Comparison of ENCODE assay signal across 8 cellular contexts in the genomic region with DNA sequence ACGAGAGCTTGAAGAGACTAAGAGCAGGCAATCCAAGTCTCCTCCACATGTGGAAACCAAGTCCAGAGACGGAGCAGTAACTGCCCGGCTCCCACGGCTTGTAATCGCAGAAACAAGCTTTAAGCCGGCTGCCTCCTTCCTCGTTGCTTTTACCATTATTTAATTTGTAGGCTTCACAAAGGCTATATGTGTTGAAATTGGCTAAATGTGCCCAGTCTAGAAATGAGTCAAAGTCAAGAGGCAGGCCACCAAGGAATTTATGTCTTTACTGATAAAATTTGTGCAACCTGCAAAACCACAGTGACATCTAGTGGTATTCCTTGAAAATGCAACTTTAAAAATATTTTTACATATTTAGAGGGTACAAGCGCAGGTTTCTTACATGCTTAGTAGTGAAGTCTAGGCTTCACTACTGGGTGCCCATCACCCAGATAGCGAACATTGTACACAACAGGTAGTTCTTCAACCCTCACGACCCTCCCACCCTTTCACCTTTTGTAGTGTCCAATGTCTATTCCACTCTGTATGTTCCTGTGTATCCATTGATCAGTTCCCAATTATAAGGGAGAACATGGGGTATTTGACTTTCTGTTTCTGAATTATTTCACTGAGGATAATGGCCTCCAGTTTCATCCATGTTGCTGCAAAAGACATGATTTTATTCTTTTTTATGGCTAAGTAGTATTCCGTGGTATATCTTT. TPM values are rescaled to one million over a fixed set of nuclear protein-coding genes. Genes with fewer than 3 reads are reported as not detected.
DNase-seq lines count a peak whose midpoint lies in the region; ATAC-seq and TF ChIP-seq lines count a peak whose summit lies in the region.

No MANE protein-coding gene starts in this region.

- no peaks in the 10 kb centered on the region for H3K9me3 Mint-ChIP-seq in chondrocyte (ENCODE audit: low read depth)

- ATAC-seq in HG03159 (IDR thresholded peaks at IDR 0.05; ENCODE audit: unreplicated experiment), result peak; percentile 54
- ATAC-seq in right lobe of liver, result peak; percentile 49 to 69 (median 62)

- H3K36me3 ChIP-seq in right lobe of liver (no peaks in the 10 kb centered on the region), urinary bladder (ENCODE audit: insufficient read depth) (no peaks in the 10 kb centered on the region)

- H3K4me1 ChIP-seq in right lobe of liver (no peaks in the 10 kb centered on the region), urinary bladder (ENCODE audit: insufficient read depth) (no peaks in the 10 kb centered on the region)

- H3K27me3 ChIP-seq in right lobe of liver, result no peaks in the 10 kb centered on the region

- TF ChIP-seq CTCF in chondrocyte (IDR thresholded peaks at IDR 0.05) (peak; percentile 97), right lobe of liver (IDR thresholded peaks at IDR 0.05) (peak; percentile 68 to 78 (median 76))

- DNase-seq in SIG-M5 treated with dmso at 0.1 percent for 504 hours (lab: John Stamatoyannopoulos, UW; ENCODE audit: unreplicated experiment) (peak; percentile 55), SIG-M5 (lab: John Stamatoyannopoulos, UW) (no peak), NOMO-1 treated with DMSO at 0.1 percent for 48 hours (lab: John Stamatoyannopoulos, UW; ENCODE audit: unreplicated experiment) (peak; percentile 77), chondrocyte (ENCODE audit: low spot score) (no peak), right lobe of liver (no peak), mucosa of gallbladder (ENCODE audit: low spot score) (no peak)

- H3K27ac ChIP-seq in right lobe of liver (no peak overlapping the region), urinary bladder (ENCODE audit: low read depth) (peak overlapping the region; percentile 60)

- H3K4me1 Mint-ChIP-seq in chondrocyte (ENCODE audit: low read depth), result peaks cover 23% of the 10 kb centered on the region

- H3K4me3 Mint-ChIP-seq in chondrocyte (ENCODE audit: unreplicated experiment), result peak overlapping the region; percentile 47

- TF ChIP-seq POLR2A in right lobe of liver (IDR thresholded peaks at IDR 0.05), result no peak

- no peaks in the 10 kb centered on the region for H3K36me3 Mint-ChIP-seq in chondrocyte (ENCODE audit: low read depth)

- H3K4me3 ChIP-seq in right lobe of liver (no peak overlapping the region), urinary bladder (ENCODE audit: low read depth, low read length) (no peak overlapping the region)

- H3K9me3 ChIP-seq in right lobe of liver, result no peaks in the 10 kb centered on the region

- 37% methylated on average over 10 of the region's 11 CpGs for WGBS in right lobe of liver (ENCODE audit: insufficient coverage, low coverage, low lambda C conversion rate, missing lambda C conversion rate)
- 30% methylated on average over 11 of the region's 11 CpGs for WGBS in urinary bladder

- no peaks in the 10 kb centered on the region for H3K27me3 Mint-ChIP-seq in chondrocyte (ENCODE audit: low read depth)

- intact Hi-C loops in right lobe of liver (cut with DNase I), result no loop called here

- H3K27ac Mint-ChIP-seq in chondrocyte (ENCODE audit: unreplicated experiment), result peak overlapping the region; percentile 86

RNA-seq across cellular contexts. Expression of a gene that starts 33.5 kb away (rescaled TPM):
- total RNA-seq in chondrocyte, result 60.9 to 71.5 TPM (median 67.9 TPM) in 3 replicates
- under 1 TPM; 0.06 to 0.51 (median 0.26) TPM for total RNA-seq in right lobe of liver
- 44.1 TPM for total RNA-seq in urinary bladder
- polyA plus RNA-seq in urinary bladder, result 16.8 TPM
- total RNA-seq in mucosa of gallbladder, result 12.9 TPM

Comparison
In these comparisons a context has a peak if more than half of its experiments do, and no peak if none do; other contexts are left out.
1. DNase-seq: peak in SIG-M5 treated with dmso at 0.1 percent for 504 hours (single experiment) and NOMO-1 treated with DMSO at 0.1 percent for 48 hours (single experiment); none in SIG-M5 (single experiment), chondrocyte (single experiment), right lobe of liver (0 of 3) and mucosa of gallbladder (single experiment).